24 cellular contexts compared by ENCODE assay signal in the genomic region with DNA sequence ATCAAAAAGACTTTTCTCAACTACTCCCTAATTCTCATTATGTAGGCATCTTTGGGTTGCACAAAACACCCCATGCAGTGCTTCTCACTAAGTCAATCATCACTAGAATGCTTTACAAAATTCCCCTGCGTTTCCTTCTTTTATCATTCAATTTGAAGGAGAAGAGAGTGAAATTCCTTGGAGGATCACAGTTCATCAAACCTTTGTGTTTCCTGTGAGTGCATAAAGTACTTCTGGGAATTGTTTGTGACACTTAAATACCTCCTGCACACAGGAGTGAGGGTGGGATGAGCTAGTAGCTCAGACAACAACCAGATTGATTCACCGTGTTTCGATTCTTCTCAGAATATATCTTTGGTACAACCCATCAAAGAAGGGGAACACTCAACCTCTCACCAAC. TPM values are rescaled to one million over a fixed set of nuclear protein-coding genes. Genes with fewer than 3 reads are reported as not detected.
DNase-seq lines count a peak whose midpoint lies in the region; ATAC-seq, FAIRE-seq and TF ChIP-seq lines count a peak whose summit lies in the region.
"Had no signal": no experiment of that assay in that cellular context is flagged by ENCODE, and none has a peak within 500 bp of the region (broad histone marks: within the 10 kb centered on the region; RNA-seq: fewer than 3 reads in every experiment).

No MANE protein-coding gene starts in this region.

- H2BK12ac ChIP-seq in H9 (ENCODE audit: insufficient read length, low read depth, low read length) (no peak overlapping the region), H1 (ENCODE audit: low read depth, low read length) (peak overlapping the region; percentile 97; the same call in 1 of the 2 replicates), neuronal stem cell (ENCODE audit: low read length) (no peak overlapping the region)

- peaks cover 23 to 53% (median 35%) of the 10 kb centered on the region in 3 experiments for H3K36me3 Mint-ChIP-seq in H9 (ENCODE audit: insufficient read depth in 1 of 3, low read depth in 3 of 3)
- H3K36me3 Mint-ChIP-seq in effector memory CD8-positive, alpha-beta T cell (ENCODE audit: insufficient read depth), result no peaks in the 10 kb centered on the region

- CTCF ChIA-PET in H1 (lab: Charles Lee; ENCODE audit: partially characterized antibody), result no interaction called here

- H4K20me1 ChIP-seq in H9 (ENCODE audit: control insufficient read depth, insufficient read depth, insufficient read length) (no peaks in the 10 kb centered on the region), H1 (replicated peaks in 1 of 2; ENCODE audit: control insufficient read depth in 1 of 2, insufficient read depth in 2 of 2, low read length in 2 of 2) (no peaks in the 10 kb centered on the region)

- H3K4me1 Mint-ChIP-seq in H9, result peaks cover 35 to 40% of the 10 kb centered on the region in 2 experiments
- no peaks in the 10 kb centered on the region for H3K4me1 Mint-ChIP-seq in effector memory CD8-positive, alpha-beta T cell (ENCODE audit: low read depth in 2 of 2)

- H3K4me2 ChIP-seq in H9 (ENCODE audit: insufficient read depth, insufficient read length, low read length) (peak overlapping the region; percentile 60), H1 (ENCODE audit: insufficient read depth in 1 of 2, low read depth in 2 of 2, low read length in 2 of 2) (peak overlapping the region; percentile 50 to 63), neuronal stem cell (ENCODE audit: insufficient read depth, low read length, poor library complexity, severe bottlenecking) (no peak overlapping the region)
- H3K4me2 ChIP-seq: A549 had no signal

- peak overlapping the region; percentile 96 for H3T11ph ChIP-seq in H9 (ENCODE audit: low read length)

- no peak overlapping the region for H3K9ac ChIP-seq in H9 (ENCODE audit: extremely low read depth, insufficient read length, low read length)
- H3K9ac ChIP-seq in H1 (replicated peaks in 1 of 4; ENCODE audit: extremely low read depth in 1 of 4, low read depth in 3 of 4, low read length in 3 of 4), result peak overlapping the region in 2 of 4 experiments; percentile 31 to 36; a peak in 1 of 7 replicates
- peak overlapping the region; percentile 35 for H3K9ac ChIP-seq in iPS-18a (ENCODE audit: low read length)
- H3K9ac ChIP-seq in neuronal stem cell (ENCODE audit: low read depth, low read length, poor library complexity), result no peak overlapping the region

- H3K23ac ChIP-seq in H9 (ENCODE audit: insufficient read length, low read depth, low read length) (no peak overlapping the region), H1 (ENCODE audit: insufficient read length) (no peak overlapping the region), neuronal stem cell (ENCODE audit: low read depth, low read length, poor library complexity) (no peak overlapping the region)

- TF ChIP-seq POLR2A in H1 (IDR thresholded peaks at IDR 0.05; ENCODE audit: control extremely low read depth in 1 of 2, low read depth in 2 of 2, low read length in 2 of 2), result peak in 1 of 2 experiments; percentile 85; a peak in 2 of 3 replicates

- H2BK20ac ChIP-seq in H9 (ENCODE audit: low read depth, low read length, poor library complexity, severe bottlenecking) (no peak overlapping the region), H1 (ENCODE audit: low read length) (peak overlapping the region; percentile 91; the same call in 1 of the 2 replicates)

- H2BK5ac ChIP-seq in H9 (ENCODE audit: insufficient read length, low read length) (no peak overlapping the region), H1 (ENCODE audit: low read depth, low read length) (peak overlapping the region; percentile 95; the same call in 1 of the 2 replicates), neuronal stem cell (ENCODE audit: low read length) (no peak overlapping the region)

- peak overlapping the region; percentile 92 to 98 (median 98) for H3K27ac Mint-ChIP-seq in H9
- no peak overlapping the region for H3K27ac Mint-ChIP-seq in effector memory CD8-positive, alpha-beta T cell

- in situ Hi-C loops in ACHN (cut with HindIII; ENCODE audit: low pct_ligation_motif_present, low pct_unique_long_range_greater_than_20kb, low sequenced_read_pairs), result no loop called here

- H3K27ac ChIP-seq in H9 (ENCODE audit: insufficient read length, low read depth, low read length) (peak overlapping the region; percentile 94), H1 (ENCODE audit: low read depth, low read length) (peak overlapping the region; percentile 79; the same call in 1 of the 2 replicates), iPS-18a (ENCODE audit: low read length) (peak overlapping the region; percentile 87), neuronal stem cell (replicated peaks; ENCODE audit: low read length) (peak overlapping the region; percentile 24)
- H3K27ac ChIP-seq: A549, HL-60 had no signal

- no peak overlapping the region for H2AFZ ChIP-seq in H9 (ENCODE audit: low read length)
- no peak overlapping the region for H2AFZ ChIP-seq in H1 (ENCODE audit: low read length)
- no peak overlapping the region for H2AFZ ChIP-seq in neuronal stem cell (ENCODE audit: low read length)

- no peak for ATAC-seq in effector memory CD8-positive, alpha-beta T cell (replicated peaks)
- ATAC-seq: A549, HCT116, PC-3 had no signal

- H2AK5ac ChIP-seq in H9 (ENCODE audit: insufficient read length, low read length) (no peak overlapping the region), H1 (ENCODE audit: low read depth, low read length) (no peak overlapping the region), neuronal stem cell (ENCODE audit: low read depth, low read length) (no peak overlapping the region)

- H2BK120ac ChIP-seq in H9 (ENCODE audit: low read depth, low read length, poor library complexity, severe bottlenecking) (no peak overlapping the region), H1 (replicated peaks; ENCODE audit: low read depth, low read length) (peak overlapping the region; percentile 96), neuronal stem cell (ENCODE audit: low read depth, low read length) (no peak overlapping the region)

- TF ChIP-seq EP300 in H1 (IDR thresholded peaks at IDR 0.05; ENCODE audit: borderline replicate concordance in 1 of 2, low read depth in 2 of 2, low read length in 2 of 2), result peak in 1 of 2 experiments; percentile 97; a peak in 2 of 3 replicates

- no peaks in the 10 kb centered on the region for H3K27me3 ChIP-seq in H9 (ENCODE audit: insufficient read depth, low read length)
- H3K27me3 ChIP-seq in H1 (replicated peaks in 1 of 4; ENCODE audit: control insufficient read depth in 3 of 4, extremely low read depth in 1 of 4, insufficient read depth in 3 of 4, low read length in 3 of 4), result no peaks in the 10 kb centered on the region
- H3K27me3 ChIP-seq in iPS-18a (ENCODE audit: control insufficient read depth, insufficient read depth, low read length), result no peaks in the 10 kb centered on the region
- H3K27me3 ChIP-seq in neuronal stem cell (ENCODE audit: control insufficient read depth in 3 of 3, insufficient read depth in 3 of 3, low read depth in 1 of 3, low read length in 3 of 3), result no peaks in the 10 kb centered on the region
- H3K27me3 ChIP-seq: BE2C, MG63 had no signal

- H3K9me3 Mint-ChIP-seq in H9, result peaks cover 23 to 34% of the 10 kb centered on the region in 2 experiments
- H3K9me3 Mint-ChIP-seq in effector memory CD8-positive, alpha-beta T cell, result peaks cover 10 to 12% of the 10 kb centered on the region in 2 donors

- H3K56ac ChIP-seq in H9 (ENCODE audit: insufficient read length, low read depth, low read length), result no peak overlapping the region
- no peak overlapping the region for H3K56ac ChIP-seq in H1 (replicated peaks; ENCODE audit: insufficient read length, low read depth, low read length)

- TF ChIP-seq RAD21 in H1 (IDR thresholded peaks at IDR 0.05 in 1 of 2, conservative IDR thresholded peaks at IDR 0.05 in 1 of 2; ENCODE audit: low read depth in 2 of 2, low read length in 2 of 2), result no peak; a peak in 1 of 4 replicates

- no peaks in the 10 kb centered on the region for H3K23me2 ChIP-seq in H9 (ENCODE audit: insufficient read length, low read depth, low read length, poor library complexity, severe bottlenecking)
- H3K23me2 ChIP-seq in H1 (ENCODE audit: low read depth, low read length), result no peaks in the 10 kb centered on the region

- H3K4me3 ChIP-seq in H1 (ENCODE audit: extremely low read depth in 1 of 4, insufficient read depth in 2 of 4, low read depth in 3 of 4, low read length in 4 of 4) (peak overlapping the region in 3 of 4 experiments; percentile 22 to 48 (median 37); a peak in 5 of 8 replicates), iPS-18a (ENCODE audit: low read length) (peak overlapping the region; percentile 44), neuronal stem cell (ENCODE audit: low read length in 2 of 2) (no peak overlapping the region)
- H3K4me3 ChIP-seq: A549, MG63 had no signal

- H3K27me3 Mint-ChIP-seq in H9 (ENCODE audit: low read depth), result peaks cover 2% of the 10 kb centered on the region; the same call in 1 of the 2 replicates
- H3K27me3 Mint-ChIP-seq in effector memory CD8-positive, alpha-beta T cell, result no peaks in the 10 kb centered on the region

- no peak overlapping the region for H4K8ac ChIP-seq in H9 (replicated peaks; ENCODE audit: insufficient read length, low read depth, low read length)
- no peak overlapping the region for H4K8ac ChIP-seq in H1 (ENCODE audit: extremely low read depth, insufficient read depth, low read length)
- H4K8ac ChIP-seq in neuronal stem cell (ENCODE audit: low read depth, low read length), result no peak overlapping the region

- H2BK15ac ChIP-seq in H9 (ENCODE audit: low read depth, low read length), result no peak overlapping the region
- no peak overlapping the region for H2BK15ac ChIP-seq in H1 (ENCODE audit: low read length)
- no peak overlapping the region for H2BK15ac ChIP-seq in neuronal stem cell (ENCODE audit: low read length)

- H3K36me3 ChIP-seq in H1 (ENCODE audit: control insufficient read depth in 2 of 4, insufficient read depth in 4 of 4, low read length in 3 of 4), result no peaks in the 10 kb centered on the region; a peak in 1 of 8 replicates
- H3K36me3 ChIP-seq in iPS-18a (ENCODE audit: control insufficient read depth, low read depth, low read length), result no peaks in the 10 kb centered on the region
- no peaks in the 10 kb centered on the region for H3K36me3 ChIP-seq in neuronal stem cell (replicated peaks in 1 of 2; ENCODE audit: control insufficient read depth in 2 of 2, insufficient read depth in 2 of 2, low read length in 2 of 2)
- H3K36me3 ChIP-seq: BE2C, MG63 had no signal

- H3K4me3 Mint-ChIP-seq in H9, result peak overlapping the region; percentile 53 to 59
- H3K4me3 Mint-ChIP-seq in effector memory CD8-positive, alpha-beta T cell, result no peak overlapping the region

- no CpG with 5 or more reads among the region's 3 CpGs for WGBS in H9 (ENCODE audit: extremely low coverage, insufficient read length, low lambda C conversion rate)
- 8% methylated on average over 3 of the region's 3 CpGs; no CpG with 5 or more reads in 1 of the 2 experiments for WGBS in H1 (ENCODE audit: extremely low coverage in 1 of 2, insufficient coverage in 1 of 2, insufficient read length in 1 of 2, insufficient replicate concordance in 2 of 2, low coverage in 1 of 2, low lambda C conversion rate in 2 of 2, missing lambda C conversion rate in 1 of 2), 2 experiments
- no CpG with 5 or more reads among the region's 3 CpGs for WGBS in neuronal stem cell (ENCODE audit: extremely low coverage in 2 of 2, insufficient read length in 2 of 2, insufficient replicate concordance in 1 of 2), 2 donors

- TF ChIP-seq CTCF in H9 (conservative IDR thresholded peaks at IDR 0.05) (no peak), H1 (IDR thresholded peaks at IDR 0.05; ENCODE audit: control extremely low read depth in 1 of 3, insufficient read depth in 1 of 3, low read depth in 1 of 3, low read length in 3 of 3) (no peak)

- H3K4me1 ChIP-seq in H9 (ENCODE audit: insufficient read depth, low read length) (no peaks in the 10 kb centered on the region), H1 (replicated peaks in 1 of 4; ENCODE audit: control insufficient read depth in 3 of 4, insufficient read depth in 4 of 4, low read length in 3 of 4) (peaks cover 0 to 12% (median 0%) of the 10 kb centered on the region in 4 experiments; a peak in 2 of 7 replicates), iPS-18a (ENCODE audit: control insufficient read depth, low read depth, low read length) (peaks cover 21% of the 10 kb centered on the region), neuronal stem cell (ENCODE audit: control insufficient read depth in 2 of 2, insufficient read depth in 1 of 2, low read depth in 1 of 2, low read length in 2 of 2) (peaks cover 0 to 1% of the 10 kb centered on the region in 2 donors)
- H3K4me1 ChIP-seq: A549, BE2C had no signal

- H3K18ac ChIP-seq in H9 (ENCODE audit: insufficient read length, low read depth, low read length), result peak overlapping the region; percentile 20
- peak overlapping the region; percentile 98 for H3K18ac ChIP-seq in H1 (ENCODE audit: extremely low read depth, low read length)
- no peak overlapping the region for H3K18ac ChIP-seq in neuronal stem cell (ENCODE audit: low read length)

- H3K9me3 ChIP-seq in H9 (ENCODE audit: control insufficient read depth, low read depth, low read length) (no peaks in the 10 kb centered on the region), H1 (ENCODE audit: insufficient read depth in 2 of 2, low read depth in 1 of 2, low read length in 1 of 2) (peaks cover 0 to 3% of the 10 kb centered on the region in 2 experiments; a peak in 1 of 4 replicates), iPS-18a (ENCODE audit: control insufficient read depth, low read depth, low read length) (no peaks in the 10 kb centered on the region), neuronal stem cell (replicated peaks in 1 of 2; ENCODE audit: control insufficient read depth in 2 of 2, insufficient read depth in 1 of 2, low read depth in 1 of 2, low read length in 2 of 2) (no peaks in the 10 kb centered on the region)
- H3K9me3 ChIP-seq: A549, BE2C, MG63 had no signal

- no peak overlapping the region for H3K14ac ChIP-seq in H9 (ENCODE audit: insufficient read depth, low read length)
- H3K14ac ChIP-seq in H1 (ENCODE audit: insufficient read length), result no peak overlapping the region
- H3K14ac ChIP-seq in neuronal stem cell (ENCODE audit: low read length), result no peak overlapping the region

- no peak overlapping the region; the same call in 1 of the 2 replicates for H3K4ac ChIP-seq in H9 (ENCODE audit: low read depth, low read length)
- no peak overlapping the region for H3K4ac ChIP-seq in H1 (replicated peaks; ENCODE audit: insufficient read length, low read depth, low read length)
- no peak overlapping the region for H3K4ac ChIP-seq in neuronal stem cell (ENCODE audit: low read length)

- H4K91ac ChIP-seq in H9 (ENCODE audit: insufficient read length, low read depth, low read length), result no peak overlapping the region
- H4K91ac ChIP-seq in H1 (replicated peaks; ENCODE audit: insufficient read length, low read length), result peak overlapping the region; percentile 97
- H4K91ac ChIP-seq in neuronal stem cell (ENCODE audit: low read depth, low read length, poor library complexity), result no peak overlapping the region

- H4K5ac ChIP-seq in H9 (ENCODE audit: insufficient read length, low read depth, low read length) (no peak overlapping the region), H1 (ENCODE audit: insufficient read length, low read depth, low read length) (peak overlapping the region; percentile 85)

- FAIRE-seq in H1 (lab: Jason Lieb, UNC), result peak; percentile 97
- FAIRE-seq: A549, D721Med had no signal

- H3K79me1 ChIP-seq in H9 (ENCODE audit: insufficient read depth, low read depth, low read length, poor library complexity, severe bottlenecking), result no peaks in the 10 kb centered on the region
- no peaks in the 10 kb centered on the region for H3K79me1 ChIP-seq in H1 (ENCODE audit: low read depth, low read length)
- no peaks in the 10 kb centered on the region for H3K79me1 ChIP-seq in neuronal stem cell (ENCODE audit: low read depth, low read length)

- POLR2A ChIA-PET in H1 (lab: Charles Lee; ENCODE audit: partially characterized antibody), result interaction anchor here (0.7 kb wide), 2 partner anchors 11 to 34 kb away, joined by 3 to 4 read pairs; no protein-coding TSS in a partner anchor

- H3K79me2 ChIP-seq in H9 (ENCODE audit: insufficient read depth, low read length) (no peaks in the 10 kb centered on the region), H1 (ENCODE audit: control insufficient read depth in 1 of 2, insufficient read depth in 2 of 2, low read length in 2 of 2) (no peaks in the 10 kb centered on the region; a peak in 1 of 4 replicates)

- DNase-seq in H9 (peak; percentile 48), H1 (ENCODE audit: low read depth in 1 of 2, low spot score in 2 of 2) (peak in 1 of 2 experiments; percentile 63), neuronal stem cell (ENCODE audit: low spot score) (peak; percentile 49), NCI-H1930 (lab: John Stamatoyannopoulos, UW) (no peak), HPDE6-E6E7 (ENCODE audit: extremely low spot score) (no peak), ACHN (no peak)
- no peak for DNase-seq in effector memory CD8-positive, alpha-beta T cell
- DNase-seq: BE2C, DMS53, MG63, NCI-H1417, NCI-H1694 treated with DMSO at 0.1 percent for 48 hours, NCI-H446, NCI-H526, PC-3, Right ventricle myocardium superior had no signal

RNA-seq across cellular contexts. Expression of a gene that starts 3.7 kb away (rescaled TPM):
- total RNA-seq in H9 (2021), result not detected in 2 replicates
- not detected in 2 replicates for total RNA-seq in H1 (2021; fragmentation: NEBNext Ultra II Directional; extraction: Animal tissue kit (Norgen Biotek cat#: 25700))
- polyA plus RNA-seq in H1 (2011; rRNA removed), result 0.12 TPM in 1 of 2 replicates, not detected in the other
- polyA plus RNA-seq in H1 (2011; cell fraction: cytosol; rRNA removed), result not detected
- not detected for polyA plus RNA-seq in H1 (2011; cell fraction: nucleus; rRNA removed)
- not detected in 4 replicates for polyA plus RNA-seq in H1 (2012, experiment 1 of 2)
- not detected for polyA plus RNA-seq in H1 (2012, experiment 2 of 2)
- not detected for polyA plus RNA-seq in H1 (2013, experiment 1 of 2)
- not detected for polyA plus RNA-seq in H1 (2013, experiment 2 of 2)
- polyA minus RNA-seq in H1 (2011; rRNA and poly(A)+ RNA removed), result 0.41 TPM in 1 of 2 replicates, not detected in the other
- polyA minus RNA-seq in H1 (2011; cell fraction: cytosol; rRNA and poly(A)+ RNA removed), result not detected
- polyA minus RNA-seq in H1 (2011; cell fraction: nucleus; rRNA and poly(A)+ RNA removed), result not detected
- not detected for polyA plus RNA-seq in neuronal stem cell (2013, experiment 1 of 2)
- not detected for polyA plus RNA-seq in neuronal stem cell (2013, experiment 2 of 2)
- total RNA-seq: HT1080, LHCN-M2, PC-3, Right ventricle myocardium superior, RPMI7951 had no signal
- polyA plus RNA-seq: A549 had no signal

RNA-seq across cellular contexts. Expression of a gene that starts 17.5 kb away (rescaled TPM):
- total RNA-seq in H9 (2021), result not detected in 2 replicates
- not detected in 2 replicates for total RNA-seq in H1 (2021; fragmentation: NEBNext Ultra II Directional; extraction: Animal tissue kit (Norgen Biotek cat#: 25700))
- polyA plus RNA-seq in H1 (2011; rRNA removed), result not detected in 2 replicates
- not detected for polyA plus RNA-seq in H1 (2011; cell fraction: cytosol; rRNA removed)
- not detected for polyA plus RNA-seq in H1 (2011; cell fraction: nucleus; rRNA removed)
- not detected in 4 replicates for polyA plus RNA-seq in H1 (2012, experiment 1 of 2)
- not detected for polyA plus RNA-seq in H1 (2012, experiment 2 of 2)
- not detected for polyA plus RNA-seq in H1 (2013, experiment 1 of 2)
- not detected for polyA plus RNA-seq in H1 (2013, experiment 2 of 2)
- polyA minus RNA-seq in H1 (2011; rRNA and poly(A)+ RNA removed), result not detected in 2 replicates
- polyA minus RNA-seq in H1 (2011; cell fraction: cytosol; rRNA and poly(A)+ RNA removed), result not detected
- not detected for polyA minus RNA-seq in H1 (2011; cell fraction: nucleus; rRNA and poly(A)+ RNA removed)
- not detected for polyA plus RNA-seq in neuronal stem cell (2013, experiment 1 of 2)
- polyA plus RNA-seq in neuronal stem cell (2013, experiment 2 of 2), result not detected
- total RNA-seq: HT1080, LHCN-M2, PC-3, Right ventricle myocardium superior, RPMI7951 had no signal
- polyA plus RNA-seq: A549 had no signal

RNA-seq across cellular contexts. Expression of a gene that starts 39.1 kb away (rescaled TPM):
- total RNA-seq in H9 (2021), result not detected in 2 replicates
- not detected in 2 replicates for total RNA-seq in H1 (2021; fragmentation: NEBNext Ultra II Directional; extraction: Animal tissue kit (Norgen Biotek cat#: 25700))
- polyA plus RNA-seq in H1 (2011; rRNA removed), result not detected in 2 replicates
- polyA plus RNA-seq in H1 (2011; cell fraction: cytosol; rRNA removed), result not detected
- not detected for polyA plus RNA-seq in H1 (2011; cell fraction: nucleus; rRNA removed)
- polyA plus RNA-seq in H1 (2012, experiment 1 of 2), result not detected in 4 replicates
- polyA plus RNA-seq in H1 (2012, experiment 2 of 2), result not detected
- not detected for polyA plus RNA-seq in H1 (2013, experiment 1 of 2)
- polyA plus RNA-seq in H1 (2013, experiment 2 of 2), result not detected
- polyA minus RNA-seq in H1 (2011; rRNA and poly(A)+ RNA removed), result not detected in 2 replicates
- not detected for polyA minus RNA-seq in H1 (2011; cell fraction: cytosol; rRNA and poly(A)+ RNA removed)
- polyA minus RNA-seq in H1 (2011; cell fraction: nucleus; rRNA and poly(A)+ RNA removed), result not detected
- polyA plus RNA-seq in neuronal stem cell (2013, experiment 1 of 2), result not detected
- polyA plus RNA-seq in neuronal stem cell (2013, experiment 2 of 2), result not detected
- total RNA-seq: HT1080, LHCN-M2, PC-3, Right ventricle myocardium superior, RPMI7951 had no signal
- polyA plus RNA-seq: A549 had no signal

RNA-seq across cellular contexts. Expression of a gene that starts 45.1 kb away (rescaled TPM):
- not detected in 2 replicates for total RNA-seq in H9 (2021)
- total RNA-seq in H1 (2021; fragmentation: NEBNext Ultra II Directional; extraction: Animal tissue kit (Norgen Biotek cat#: 25700)), result not detected in 2 replicates
- polyA plus RNA-seq in H1 (2011; rRNA removed), result not detected in 2 replicates
- polyA plus RNA-seq in H1 (2011; cell fraction: cytosol; rRNA removed), result not detected
- not detected for polyA plus RNA-seq in H1 (2011; cell fraction: nucleus; rRNA removed)
- polyA plus RNA-seq in H1 (2012, experiment 1 of 2), result not detected in 4 replicates
- polyA plus RNA-seq in H1 (2012, experiment 2 of 2), result not detected
- not detected for polyA plus RNA-seq in H1 (2013, experiment 1 of 2)
- polyA plus RNA-seq in H1 (2013, experiment 2 of 2), result not detected
- polyA minus RNA-seq in H1 (2011; rRNA and poly(A)+ RNA removed), result not detected in 2 replicates
- not detected for polyA minus RNA-seq in H1 (2011; cell fraction: cytosol; rRNA and poly(A)+ RNA removed)
- polyA minus RNA-seq in H1 (2011; cell fraction: nucleus; rRNA and poly(A)+ RNA removed), result not detected
- polyA plus RNA-seq in neuronal stem cell (2013, experiment 1 of 2), result not detected
- not detected for polyA plus RNA-seq in neuronal stem cell (2013, experiment 2 of 2)
- total RNA-seq: HT1080, LHCN-M2, PC-3, Right ventricle myocardium superior, RPMI7951 had no signal
- polyA plus RNA-seq: A549 had no signal

Comparison
In these comparisons a context has a peak if more than half of its experiments do, and no peak if none do; other contexts are left out.
1. DNase-seq: peak in H9 (single experiment) and neuronal stem cell (single experiment); none in NCI-H1930 (0 of 2), HPDE6-E6E7 (single experiment), effector memory CD8-positive, alpha-beta T cell (0 of 3) and ACHN (single experiment).
2. H3K27ac ChIP-seq: peak in every context shown above with its lines; median percentile 94 in H9; 87 in iPS-18a; 79 in H1; 24 in neuronal stem cell.
3. H3K27ac Mint-ChIP-seq: peak in H9 (3 of 3); none in effector memory CD8-positive, alpha-beta T cell (0 of 2).
4. H3K4me3 Mint-ChIP-seq: peak in H9 (2 of 2); none in effector memory CD8-positive, alpha-beta T cell (0 of 2).
5. H3K4me3 ChIP-seq: peak in H1 (3 of 4) and iPS-18a (single experiment); none in neuronal stem cell (0 of 2).